Comparison of ENCODE assay signal across 8 cellular contexts in genomic region chr20:5100684-5101347, GRCh38. TPM values are rescaled to one million over a fixed set of nuclear protein-coding genes. Genes with fewer than 3 reads are reported as not detected.
DNase-seq lines count a peak whose midpoint lies in the region; ATAC-seq and TF ChIP-seq lines count a peak whose summit lies in the region.

No MANE protein-coding gene starts in this region.

- H3K4me3 Mint-ChIP-seq in CD4-positive, alpha-beta memory T cell: no peak overlapping the region
- no peak overlapping the region for H3K4me3 Mint-ChIP-seq in H9

- no peak overlapping the region for H2BK12ac ChIP-seq in H9 (ENCODE audit: insufficient read length, low read depth, low read length)

- H3K4me1 ChIP-seq in CD4-positive, alpha-beta memory T cell (ENCODE audit: insufficient read depth, low read length): no peaks in the 10 kb centered on the region
- H3K4me1 ChIP-seq in H9 (ENCODE audit: insufficient read depth, low read length): no peaks in the 10 kb centered on the region
- H3K4me1 ChIP-seq in liver (ENCODE audit: control insufficient read depth in 4 of 4, insufficient read depth in 4 of 4, low read length in 3 of 4): no peaks in the 10 kb centered on the region

- POLR2A ChIA-PET in CD4-positive, alpha-beta memory T cell (lab: Charles Lee; ENCODE audit: partially characterized antibody): interaction anchor here (0.6 to 1.8 kb wide), 7 partner anchors 10 to 81 kb away, joined by 3 to 6 read pairs (median 5); partner anchors contain the start of gene PCNA

- no peaks in the 10 kb centered on the region for H3K79me1 ChIP-seq in H9 (ENCODE audit: insufficient read depth, low read depth, low read length, poor library complexity, severe bottlenecking)

- H3K9ac ChIP-seq in H9 (ENCODE audit: extremely low read depth, insufficient read length, low read length) (no peak overlapping the region), liver (ENCODE audit: low read depth in 1 of 2, low read length in 2 of 2) (no peak overlapping the region)

- H3K4me3 ChIP-seq in CD4-positive, alpha-beta memory T cell (ENCODE audit: low read length in 2 of 2): no peak overlapping the region
- H3K4me3 ChIP-seq in choroid plexus epithelial cell (ENCODE audit: low read depth, low read length) (no peak overlapping the region), liver (ENCODE audit: low read depth in 1 of 3, low read length in 3 of 3) (no peak overlapping the region)

- peak; percentile 92 for TF ChIP-seq CTCF in H9 (conservative IDR thresholded peaks at IDR 0.05)
- peak; percentile 87 for TF ChIP-seq CTCF in choroid plexus epithelial cell (conservative IDR thresholded peaks at IDR 0.05; ENCODE audit: low read depth, low read length)
- TF ChIP-seq CTCF in liver (IDR thresholded peaks at IDR 0.05; ENCODE audit: low read depth, low read length, missing input control): peak; percentile 87

- no peak overlapping the region for H2BK20ac ChIP-seq in H9 (ENCODE audit: low read depth, low read length, poor library complexity, severe bottlenecking)

- H2BK5ac ChIP-seq in H9 (ENCODE audit: insufficient read length, low read length): no peak overlapping the region

- no peaks in the 10 kb centered on the region for H3K9me3 Mint-ChIP-seq in CD4-positive, alpha-beta memory T cell
- H3K9me3 Mint-ChIP-seq in H9: no peaks in the 10 kb centered on the region

- H3K27me3 ChIP-seq in CD4-positive, alpha-beta memory T cell (ENCODE audit: insufficient read depth, low read length): no peaks in the 10 kb centered on the region
- H3K27me3 ChIP-seq in H9 (ENCODE audit: insufficient read depth, low read length) (no peaks in the 10 kb centered on the region), liver (ENCODE audit: control insufficient read depth in 4 of 4, insufficient read depth in 4 of 4, low read length in 3 of 4) (no peaks in the 10 kb centered on the region)

- H3K36me3 Mint-ChIP-seq in CD4-positive, alpha-beta memory T cell: peaks cover 53 to 73% of the 10 kb centered on the region in 2 donors
- H3K36me3 Mint-ChIP-seq in H9 (ENCODE audit: insufficient read depth in 1 of 3, low read depth in 3 of 3): peaks cover 17 to 73% (median 62%) of the 10 kb centered on the region in 3 experiments; a peak in 6 of 7 replicates

- H3K27me3 Mint-ChIP-seq in CD4-positive, alpha-beta memory T cell: no peaks in the 10 kb centered on the region
- no peaks in the 10 kb centered on the region for H3K27me3 Mint-ChIP-seq in H9 (ENCODE audit: low read depth)

- H2BK120ac ChIP-seq in H9 (ENCODE audit: low read depth, low read length, poor library complexity, severe bottlenecking): no peak overlapping the region

- H3T11ph ChIP-seq in H9 (ENCODE audit: low read length): no peak overlapping the region

- no peak overlapping the region for H4K8ac ChIP-seq in H9 (replicated peaks; ENCODE audit: insufficient read length, low read depth, low read length)

- DNase-seq in CD4-positive, alpha-beta memory T cell: peak; percentile 63 to 69 (median 68)
- DNase-seq in H9 (peak; percentile 65), NCI-H2227 treated with DMSO at 0.1 percent for 48 hours (lab: John Stamatoyannopoulos, UW) (peak; percentile 48), choroid plexus epithelial cell (ENCODE audit: low read depth) (peak; percentile 69)
- DNase-seq in activated CD4-positive, alpha-beta T cell treated with anti-CD3 and anti-CD28 coated beads for 4 hours: peak; percentile 68 to 81
- peak; percentile 54 to 74 (median 60) for DNase-seq in stimulated activated CD4-positive, alpha-beta T cell treated with anti-CD3 and anti-CD28 coated beads, TNF-alpha, amount 100 ng/mL, for 24 hours (ENCODE audit: low read depth in 3 of 3)

- H3K9me3 ChIP-seq in CD4-positive, alpha-beta memory T cell (ENCODE audit: control insufficient read depth in 1 of 2, low read length in 2 of 2): no peaks in the 10 kb centered on the region
- H3K9me3 ChIP-seq in H9 (ENCODE audit: control insufficient read depth, low read depth, low read length) (no peaks in the 10 kb centered on the region), liver (ENCODE audit: control insufficient read depth in 4 of 4, low read length in 3 of 4) (no peaks in the 10 kb centered on the region)

- H3K23me2 ChIP-seq in H9 (ENCODE audit: insufficient read length, low read depth, low read length, poor library complexity, severe bottlenecking): no peaks in the 10 kb centered on the region

- H3K14ac ChIP-seq in H9 (ENCODE audit: insufficient read depth, low read length): no peak overlapping the region

- CTCF ChIA-PET in CD4-positive, alpha-beta memory T cell (lab: Charles Lee; ENCODE audit: partially characterized antibody): interaction anchor here (0.6 to 6.3 kb wide), 36 partner anchors 10 to 499 kb away, joined by 3 to 111 read pairs (median 5); partner anchors contain the start of genes CDS2 and SLC23A2

- no peak overlapping the region for H3K56ac ChIP-seq in H9 (ENCODE audit: insufficient read length, low read depth, low read length)

- no CpG with 5 or more reads among the region's 9 CpGs for WGBS in H9 (ENCODE audit: extremely low coverage, insufficient read length, low lambda C conversion rate)
- WGBS in liver: 13% methylated on average over 9 of the region's 9 CpGs

- no peak overlapping the region for H2BK15ac ChIP-seq in H9 (ENCODE audit: low read depth, low read length)

- H3K27ac ChIP-seq in CD4-positive, alpha-beta memory T cell (ENCODE audit: low read depth, low read length): no peak overlapping the region
- no peak overlapping the region for H3K27ac ChIP-seq in H9 (ENCODE audit: insufficient read length, low read depth, low read length)
- H3K27ac ChIP-seq in liver (ENCODE audit: low read depth in 1 of 2, low read length in 2 of 2): peak overlapping the region in 1 of 2 donors; percentile 14

- H3K4me2 ChIP-seq in H9 (ENCODE audit: insufficient read depth, insufficient read length, low read length): no peak overlapping the region

- H3K27ac Mint-ChIP-seq in CD4-positive, alpha-beta memory T cell: peak overlapping the region; percentile 45 to 89 (median 76)
- peak overlapping the region in 1 of 3 experiments; percentile 87; a peak in 2 of 7 replicates for H3K27ac Mint-ChIP-seq in H9

- H2AK5ac ChIP-seq in H9 (ENCODE audit: insufficient read length, low read length): no peak overlapping the region

- H3K18ac ChIP-seq in H9 (ENCODE audit: insufficient read length, low read depth, low read length): no peak overlapping the region

- no peak overlapping the region for H2AFZ ChIP-seq in H9 (ENCODE audit: low read length)

- no peak overlapping the region for H4K5ac ChIP-seq in H9 (ENCODE audit: insufficient read length, low read depth, low read length)

- H3K4me1 Mint-ChIP-seq in CD4-positive, alpha-beta memory T cell: peaks cover 7 to 18% (median 15%) of the 10 kb centered on the region in 4 donors
- H3K4me1 Mint-ChIP-seq in H9: no peaks in the 10 kb centered on the region

- H3K4ac ChIP-seq in H9 (ENCODE audit: low read depth, low read length): no peak overlapping the region

- ATAC-seq in HG03139 (IDR thresholded peaks at IDR 0.05; ENCODE audit: unreplicated experiment): no peak

- peak; percentile 92 for TF ChIP-seq RAD21 in liver (IDR thresholded peaks at IDR 0.05)

- H3K36me3 ChIP-seq in CD4-positive, alpha-beta memory T cell (ENCODE audit: insufficient read depth, low read length): peaks cover 51% of the 10 kb centered on the region
- H3K36me3 ChIP-seq in liver (ENCODE audit: control insufficient read depth in 4 of 4, insufficient read depth in 3 of 4, low read depth in 1 of 4, low read length in 3 of 4): peaks cover 3 to 50% (median 29%) of the 10 kb centered on the region in 4 donors

- H3K23ac ChIP-seq in H9 (ENCODE audit: insufficient read length, low read depth, low read length): no peak overlapping the region

- no peak overlapping the region for H4K91ac ChIP-seq in H9 (ENCODE audit: insufficient read length, low read depth, low read length)

- H3K79me2 ChIP-seq in H9 (ENCODE audit: insufficient read depth, low read length): no peaks in the 10 kb centered on the region; the same call in 1 of the 2 replicates

- H4K20me1 ChIP-seq in H9 (ENCODE audit: control insufficient read depth, insufficient read depth, insufficient read length): no peaks in the 10 kb centered on the region

- intact Hi-C loops in CD4-positive, alpha-beta memory T cell (cut with micrococcal nuclease): loop anchor here (1.0 to 2.0 kb wide), 4 partner anchors 23 to 361 kb away; partner anchors contain the start of gene SLC23A2

TF ChIP-seq in liver, 16 proteins besides CTCF, POLR2A, EP300 and RAD21 (continues in another document):
- TF ChIP-seq FOXA2 (IDR thresholded peaks at IDR 0.05) (no peak), ATF3 (IDR thresholded peaks at IDR 0.05) (no peak), YY1 (IDR thresholded peaks at IDR 0.05) (no peak)

RNA-seq across cellular contexts. Expression of gene TMEM230, which starts 12.1 kb away (rescaled TPM):
- total RNA-seq in CD4-positive, alpha-beta memory T cell: 10 to 100 TPM; 81.6 to 87.3 TPM
- polyA plus RNA-seq in CD4-positive, alpha-beta memory T cell: 100 to 1,000 TPM; 215 to 248 TPM
- total RNA-seq in H9 (2021) (62.3 and 64.3 TPM in 2 replicates), liver (10 to 100 TPM; 53.8 to 75.7 TPM)
- polyA plus RNA-seq in liver: 100 to 1,000 TPM in 1 of 2 donors, 10 to 100 TPM in 1; 83.1 to 101 TPM

RNA-seq across cellular contexts. Expression of gene PCNA, which starts 18.9 kb away (rescaled TPM):
- total RNA-seq in CD4-positive, alpha-beta memory T cell: 10 to 100 TPM; 60.0 to 60.5 TPM
- 10 to 100 TPM; 68.8 to 71.9 TPM for polyA plus RNA-seq in CD4-positive, alpha-beta memory T cell
- total RNA-seq in H9 (2021) (274 and 284 TPM in 2 replicates), liver (100 to 1,000 TPM in 1 of 2 donors, 10 to 100 TPM in 1; 19.3 to 161 TPM)
- polyA plus RNA-seq in liver: 10 to 100 TPM; 14.1 to 28.3 TPM

RNA-seq across cellular contexts. Expression of gene CDS2, which starts 26.0 kb away (rescaled TPM):
- total RNA-seq in CD4-positive, alpha-beta memory T cell: 10 to 100 TPM; 59.4 to 59.8 TPM
- 10 to 100 TPM; 53.7 to 57.0 TPM for polyA plus RNA-seq in CD4-positive, alpha-beta memory T cell
- total RNA-seq in H9 (2021) (60.3 and 63.2 TPM in 2 replicates), liver (10 to 100 TPM; 17.6 to 31.6 TPM)
- 10 to 100 TPM in 1 of 2 donors, 1 to 10 TPM in 1; 9.6 to 11.2 TPM for polyA plus RNA-seq in liver
